ENCODE assay signal across 1 cellular context in genomic region chr6:105209950-105210706, GRCh38.
TF ChIP-seq lines count a peak whose summit lies in the region.

No MANE protein-coding gene starts in this region.

TF ChIP-seq in GM12878, 131 proteins besides CTCF, POLR2A, EP300 and RAD21 (continued from another document):
- TF ChIP-seq NFIC (IDR thresholded peaks at IDR 0.05; ENCODE audit: low read depth, low read length) (no peak), MTA3 (IDR thresholded peaks at IDR 0.05; ENCODE audit: borderline replicate concordance, low read length) (no peak), NR2C1 (IDR thresholded peaks at IDR 0.05) (no peak)
- TF ChIP-seq, protein P1, sequence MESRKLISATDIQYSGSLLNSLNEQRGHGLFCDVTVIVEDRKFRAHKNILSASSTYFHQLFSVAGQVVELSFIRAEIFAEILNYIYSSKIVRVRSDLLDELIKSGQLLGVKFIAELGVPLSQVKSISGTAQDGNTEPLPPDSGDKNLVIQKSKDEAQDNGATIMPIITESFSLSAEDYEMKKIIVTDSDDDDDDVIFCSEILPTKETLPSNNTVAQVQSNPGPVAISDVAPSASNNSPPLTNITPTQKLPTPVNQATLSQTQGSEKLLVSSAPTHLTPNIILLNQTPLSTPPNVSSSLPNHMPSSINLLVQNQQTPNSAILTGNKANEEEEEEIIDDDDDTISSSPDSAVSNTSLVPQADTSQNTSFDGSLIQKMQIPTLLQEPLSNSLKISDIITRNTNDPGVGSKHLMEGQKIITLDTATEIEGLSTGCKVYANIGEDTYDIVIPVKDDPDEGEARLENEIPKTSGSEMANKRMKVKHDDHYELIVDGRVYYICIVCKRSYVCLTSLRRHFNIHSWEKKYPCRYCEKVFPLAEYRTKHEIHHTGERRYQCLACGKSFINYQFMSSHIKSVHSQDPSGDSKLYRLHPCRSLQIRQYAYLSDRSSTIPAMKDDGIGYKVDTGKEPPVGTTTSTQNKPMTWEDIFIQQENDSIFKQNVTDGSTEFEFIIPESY (IDR thresholded peaks at IDR 0.05) = no peak
